In the genomic region with DNA sequence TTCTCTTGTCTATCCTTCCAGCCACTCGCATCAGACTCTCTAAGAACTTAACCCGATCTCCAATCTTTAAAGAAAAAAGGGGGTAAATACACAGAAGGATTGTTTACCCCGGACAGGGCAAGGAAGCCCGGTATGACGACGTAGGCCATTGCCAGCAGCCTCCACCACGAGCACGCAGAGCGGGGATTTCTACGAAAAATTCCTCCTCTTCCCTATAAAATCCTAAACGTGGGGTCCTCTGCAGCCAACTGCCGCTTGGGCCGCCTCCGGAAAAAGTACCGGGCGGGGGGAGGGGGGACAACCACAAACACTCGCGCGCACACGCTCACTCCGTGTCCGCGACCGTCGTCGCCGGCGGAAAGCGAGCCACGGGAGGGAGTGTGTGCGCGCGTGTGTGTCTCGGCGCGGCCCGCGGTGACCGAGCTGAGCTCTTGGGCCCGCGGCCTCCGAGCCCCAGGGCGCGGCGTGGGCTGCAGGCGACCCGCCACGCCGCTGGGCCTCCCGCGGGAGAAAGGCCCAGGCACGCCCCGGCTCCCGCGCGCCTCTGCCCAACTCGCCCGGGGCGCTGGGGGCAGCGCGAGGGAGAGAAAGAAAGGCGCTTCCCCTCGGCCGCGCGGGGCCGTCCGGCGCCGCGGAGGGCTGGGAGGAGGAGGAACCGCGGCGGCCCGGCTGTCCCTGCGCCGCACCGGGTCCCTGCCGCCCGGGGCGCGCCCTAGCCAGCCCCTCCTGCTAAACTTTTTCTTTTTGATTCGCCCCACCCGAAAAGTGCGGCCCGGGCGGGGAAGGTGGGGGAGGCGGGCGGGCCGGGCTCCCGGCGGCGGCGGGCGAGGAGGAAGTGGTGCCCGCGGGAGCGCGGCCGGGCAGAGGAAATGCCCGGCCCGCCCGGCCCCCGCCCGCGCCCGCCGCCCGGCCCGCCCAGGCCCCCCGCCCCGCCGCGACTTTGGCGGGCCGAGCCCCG, we compare ENCODE assay signal across 8 cellular contexts. TPM values are rescaled to one million over a fixed set of nuclear protein-coding genes. Genes with fewer than 3 reads are reported as not detected.
DNase-seq lines count a peak whose midpoint lies in the region; ATAC-seq, FAIRE-seq and TF ChIP-seq lines count a peak whose summit lies in the region.

No MANE protein-coding gene starts in this region.

- H3K9me3 ChIP-seq in NT2/D1 (ENCODE audit: insufficient read depth, low read length): no peaks in the 10 kb centered on the region
- H3K9me3 ChIP-seq in kidney (ENCODE audit: control insufficient read depth in 1 of 2, low read length in 2 of 2): no peaks in the 10 kb centered on the region
- no peaks in the 10 kb centered on the region for H3K9me3 ChIP-seq in smooth muscle cell (replicated peaks; ENCODE audit: low read depth)

- peaks cover 4% of the 10 kb centered on the region for H3K4me1 Mint-ChIP-seq in activated T-cell treated with anti-CD3 and anti-CD28 coated beads, Interleukin-2, amount 50 U/mL, for 4 hours (ENCODE audit: low read depth)
- peaks cover 5% of the 10 kb centered on the region for H3K4me1 Mint-ChIP-seq in central memory CD8-positive, alpha-beta T cell

- H3K27me3 ChIP-seq in NT2/D1 (ENCODE audit: insufficient read depth, insufficient read length) (no peaks in the 10 kb centered on the region), smooth muscle cell (ENCODE audit: low read depth) (no peaks in the 10 kb centered on the region)

- H3K79me2 ChIP-seq in smooth muscle cell (ENCODE audit: low read depth): peaks cover 48% of the 10 kb centered on the region

- H3K4me3 ChIP-seq in NT2/D1 (ENCODE audit: insufficient read length, low read depth) (peak overlapping the region; percentile 63), kidney (ENCODE audit: low read length in 2 of 2) (peak overlapping the region; percentile 67 to 71), smooth muscle cell (peak overlapping the region; percentile 93)

- H3K36me3 Mint-ChIP-seq in activated T-cell treated with anti-CD3 and anti-CD28 coated beads, Interleukin-2, amount 50 U/mL, for 4 hours (ENCODE audit: insufficient read depth): no peaks in the 10 kb centered on the region
- H3K36me3 Mint-ChIP-seq in central memory CD8-positive, alpha-beta T cell (ENCODE audit: insufficient read depth): peaks cover 1% of the 10 kb centered on the region

- H3F3A ChIP-seq in smooth muscle cell (ENCODE audit: low read depth): peaks cover 5% of the 10 kb centered on the region

- peak overlapping the region; percentile 75 for H3K4me3 Mint-ChIP-seq in activated T-cell treated with anti-CD3 and anti-CD28 coated beads, Interleukin-2, amount 50 U/mL, for 4 hours
- H3K4me3 Mint-ChIP-seq in central memory CD8-positive, alpha-beta T cell: peak overlapping the region; percentile 78

- 1% methylated on average over 84 of the region's 117 CpGs for WGBS in smooth muscle cell (ENCODE audit: low lambda C conversion rate)

- no peak for DNase-seq in activated T-cell treated with anti-CD3 and anti-CD28 coated beads, Interleukin-2, amount 50 U/mL, for 4 hours
- DNase-seq in activated T-cell treated with anti-CD3 and anti-CD28 coated beads, Interleukin-2, amount 50 U/mL, for 1 hour: no peak
- DNase-seq in NT2/D1 (ENCODE audit: low read depth, low spot score): no peak
- DNase-seq in central memory CD8-positive, alpha-beta T cell (ENCODE audit: low spot score in 2 of 2): no peak
- peak; percentile 82 for DNase-seq in kidney
- DNase-seq in smooth muscle cell (lab: John Stamatoyannopoulos, UW; ENCODE audit: unreplicated experiment): peak; percentile 44
- no peak for DNase-seq in stimulated activated CD4-positive, alpha-beta T cell treated with anti-CD3 and anti-CD28 coated beads, Interleukin-15, amount 100 ng/mL, for 24 hours

- no peaks in the 10 kb centered on the region for H3K9me3 Mint-ChIP-seq in activated T-cell treated with anti-CD3 and anti-CD28 coated beads, Interleukin-2, amount 50 U/mL, for 4 hours
- H3K9me3 Mint-ChIP-seq in central memory CD8-positive, alpha-beta T cell: no peaks in the 10 kb centered on the region

- H3K27ac ChIP-seq in kidney (ENCODE audit: low read depth in 2 of 2, low read length in 2 of 2) (peak overlapping the region; percentile 95 to 98), smooth muscle cell (ENCODE audit: low read depth) (peak overlapping the region; percentile 85)

- no peak for FAIRE-seq in kidney (lab: Jason Lieb, UNC)

- intact Hi-C loops in kidney (cut with DNase I): no loop called here

- peak overlapping the region; percentile 36 for H2AFZ ChIP-seq in smooth muscle cell (ENCODE audit: low read depth)

- ATAC-seq in activated T-cell treated with anti-CD3 and anti-CD28 coated beads, Interleukin-2, amount 50 U/mL, for 4 hours: peak; percentile 43 to 44
- ATAC-seq in central memory CD8-positive, alpha-beta T cell (replicated peaks; ENCODE audit: extremely low read depth, poor library complexity, severe bottlenecking): no peak
- no peak for ATAC-seq in HG03025 (IDR thresholded peaks at IDR 0.05; ENCODE audit: low FRiP score, unreplicated experiment)

- H3K9ac ChIP-seq in NT2/D1 (ENCODE audit: insufficient read length, low read depth) (peak overlapping the region; percentile 90), kidney (ENCODE audit: low read length in 2 of 2) (peak overlapping the region; percentile 57 to 76), smooth muscle cell (ENCODE audit: low read depth) (peak overlapping the region; percentile 77)

- H3K4me2 ChIP-seq in smooth muscle cell: peak overlapping the region; percentile 99

- TF ChIP-seq CTCF in kidney (IDR thresholded peaks at IDR 0.05; ENCODE audit: borderline replicate concordance, extremely low read depth, insufficient read depth) (no peak), smooth muscle cell (IDR thresholded peaks at IDR 0.05; ENCODE audit: borderline replicate concordance, insufficient read depth, poor library complexity, severe bottlenecking) (no peak)

- peaks cover 41% of the 10 kb centered on the region for H4K20me1 ChIP-seq in smooth muscle cell (ENCODE audit: low read depth)

- H3K27ac Mint-ChIP-seq in central memory CD8-positive, alpha-beta T cell (ENCODE audit: low read depth): peak overlapping the region; percentile 13

- peaks cover 51% of the 10 kb centered on the region for H3K27me3 Mint-ChIP-seq in activated T-cell treated with anti-CD3 and anti-CD28 coated beads, Interleukin-2, amount 50 U/mL, for 4 hours (ENCODE audit: low read depth)
- H3K27me3 Mint-ChIP-seq in central memory CD8-positive, alpha-beta T cell: peaks cover 62% of the 10 kb centered on the region

- H3K36me3 ChIP-seq in NT2/D1 (ENCODE audit: insufficient read depth, insufficient read length, low read length) (no peaks in the 10 kb centered on the region), kidney (ENCODE audit: control insufficient read depth in 1 of 2, insufficient read depth in 2 of 2, low read length in 2 of 2) (no peaks in the 10 kb centered on the region), smooth muscle cell (ENCODE audit: low read depth) (no peaks in the 10 kb centered on the region)

- peaks cover 4% of the 10 kb centered on the region for H3K4me1 ChIP-seq in NT2/D1 (ENCODE audit: insufficient read depth, insufficient read length)
- peaks cover 18 to 33% of the 10 kb centered on the region in 2 donors for H3K4me1 ChIP-seq in kidney (ENCODE audit: control insufficient read depth in 1 of 2, insufficient read depth in 1 of 2, low read depth in 1 of 2, low read length in 2 of 2)
- H3K4me1 ChIP-seq in smooth muscle cell (ENCODE audit: low read depth): peaks cover 55% of the 10 kb centered on the region

RNA-seq across cellular contexts. Expression of a gene that starts 1.6 kb away (rescaled TPM):
- 1 to 10 TPM; 1.0 to 1.4 (median 1.3) TPM for total RNA-seq in activated T-cell treated with anti-CD3 and anti-CD28 coated beads, Interleukin-2, amount 50 U/mL, for 4 hours
- total RNA-seq in kidney (111 TPM), smooth muscle cell (38.6 and 49.9 TPM in 2 replicates)
- polyA plus RNA-seq in kidney (ENCODE audit: insufficient read depth, low read depth, low replicate concordance) (33.1 TPM), smooth muscle cell (69.5 and 79.8 TPM in 2 replicates)

Comparison
In these comparisons a context has a peak if more than half of its experiments do, and no peak if none do; other contexts are left out.
1. ATAC-seq: peak in activated T-cell treated with anti-CD3 and anti-CD28 coated beads, Interleukin-2, amount 50 U/mL, for 4 hours (2 of 2); none in central memory CD8-positive, alpha-beta T cell (single experiment) and HG03025 (single experiment).
2. DNase-seq: peak in kidney (single experiment) and smooth muscle cell (single experiment); none in activated T-cell treated with anti-CD3 and anti-CD28 coated beads, Interleukin-2, amount 50 U/mL, for 4 hours (single experiment), activated T-cell treated with anti-CD3 and anti-CD28 coated beads, Interleukin-2, amount 50 U/mL, for 1 hour (single experiment), NT2/D1 (single experiment), central memory CD8-positive, alpha-beta T cell (0 of 2) and stimulated activated CD4-positive, alpha-beta T cell treated with anti-CD3 and anti-CD28 coated beads, Interleukin-15, amount 100 ng/mL, for 24 hours (single experiment).
3. RNA of a gene that starts 1.6 kb away (total RNA-seq): 111 TPM in kidney (single experiment) and 38.6 to 49.9 TPM in smooth muscle cell; 1.0 to 1.4 TPM in activated T-cell treated with anti-CD3 and anti-CD28 coated beads, Interleukin-2, amount 50 U/mL, for 4 hours; every median in the first group is over 10 times any median in the second.
4. Peak in every context shown above with its lines, with median percentiles within 50 percentile points of each other: H3K4me3 ChIP-seq and H3K9ac ChIP-seq.